ENCODE assay signal across 1 cellular context in the genomic region with DNA sequence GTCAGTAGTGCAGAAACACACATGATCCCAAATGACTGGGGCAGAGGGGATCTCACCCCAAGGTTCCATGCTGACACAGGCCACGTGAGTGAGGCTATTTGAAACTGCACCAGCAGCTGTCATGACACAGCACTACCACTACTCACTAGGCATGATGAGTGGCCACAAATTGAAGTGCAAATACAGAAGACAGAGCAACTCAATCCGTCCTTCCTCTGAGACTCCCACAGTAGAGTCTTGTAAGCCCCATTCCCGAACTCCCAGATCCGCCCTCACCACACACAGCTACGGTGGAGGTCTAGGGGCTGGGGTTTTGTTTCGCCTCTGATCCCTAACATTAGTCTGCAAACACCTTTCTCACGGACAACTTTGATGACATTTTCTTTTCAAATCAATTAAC.
TF ChIP-seq lines count a peak whose summit lies in the region.

No MANE protein-coding gene starts in this region.

TF ChIP-seq in K562, 482 proteins besides CTCF, POLR2A, EP300 and RAD21 (continued from another document and continues in another):
- TF ChIP-seq, protein P1, sequence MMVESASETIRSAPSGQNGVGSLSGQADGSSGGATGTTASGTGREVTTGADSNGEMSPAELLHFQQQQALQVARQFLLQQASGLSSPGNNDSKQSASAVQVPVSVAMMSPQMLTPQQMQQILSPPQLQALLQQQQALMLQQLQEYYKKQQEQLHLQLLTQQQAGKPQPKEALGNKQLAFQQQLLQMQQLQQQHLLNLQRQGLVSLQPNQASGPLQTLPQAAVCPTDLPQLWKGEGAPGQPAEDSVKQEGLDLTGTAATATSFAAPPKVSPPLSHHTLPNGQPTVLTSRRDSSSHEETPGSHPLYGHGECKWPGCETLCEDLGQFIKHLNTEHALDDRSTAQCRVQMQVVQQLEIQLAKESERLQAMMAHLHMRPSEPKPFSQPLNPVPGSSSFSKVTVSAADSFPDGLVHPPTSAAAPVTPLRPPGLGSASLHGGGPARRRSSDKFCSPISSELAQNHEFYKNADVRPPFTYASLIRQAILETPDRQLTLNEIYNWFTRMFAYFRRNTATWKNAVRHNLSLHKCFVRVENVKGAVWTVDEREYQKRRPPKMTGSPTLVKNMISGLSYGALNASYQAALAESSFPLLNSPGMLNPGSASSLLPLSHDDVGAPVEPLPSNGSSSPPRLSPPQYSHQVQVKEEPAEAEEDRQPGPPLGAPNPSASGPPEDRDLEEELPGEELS (CRISPR knock-in tag; IDR thresholded peaks at IDR 0.05; ENCODE audit: borderline replicate concordance) = no peak
- TF ChIP-seq HCFC1 (IDR thresholded peaks at IDR 0.05; ENCODE audit: low read depth, low read length) (no peak), TCF7 (IDR thresholded peaks at IDR 0.05; ENCODE audit: borderline replicate concordance) (no peak), ZNF24 (IDR thresholded peaks at IDR 0.05) (no peak), PTBP1 (IDR thresholded peaks at IDR 0.05; ENCODE audit: low read depth, low read length) (no peak), SMAD4 (CRISPR knock-in tag; conservative IDR thresholded peaks at IDR 0.05) (no peak; the same call in 1 of the 2 replicates), OTX1 (CRISPR knock-in tag; IDR thresholded peaks at IDR 0.05) (no peak), SMARCE1 (IDR thresholded peaks at IDR 0.05) (peak; percentile 79; the same call in 1 of the 2 replicates), RBM34 (IDR thresholded peaks at IDR 0.05; ENCODE audit: borderline replicate concordance, insufficient read depth, low read length) (no peak), PTRF (tag; IDR thresholded peaks at IDR 0.05) (no peak), CBX5 (IDR thresholded peaks at IDR 0.05; ENCODE audit: borderline replicate concordance, low read depth) (0 out of 2 replicates have a peak, but pooled peaks have one; percentile 30), BRD9 (IDR thresholded peaks at IDR 0.05; ENCODE audit: low read depth, partially characterized antibody) (no peak), ZNF707 (CRISPR knock-in tag; conservative IDR thresholded peaks at IDR 0.05) (no peak), ZKSCAN1 (IDR thresholded peaks at IDR 0.05; ENCODE audit: low read depth, low read length) (no peak; the same call in 1 of the 2 replicates), NFYB (IDR thresholded peaks at IDR 0.05; ENCODE audit: extremely low read depth, insufficient read length) (no peak), ZNF263 (CRISPR knock-in tag; IDR thresholded peaks at IDR 0.05; ENCODE audit: borderline replicate concordance) (no peak), ZNF140 (CRISPR knock-in tag; IDR thresholded peaks at IDR 0.05) (no peak), MXI1 (IDR thresholded peaks at IDR 0.05; ENCODE audit: low read depth, low read length) (peak; percentile 99), ZNF778 (CRISPR knock-in tag; IDR thresholded peaks at IDR 0.05) (no peak), PHTF2 (CRISPR knock-in tag; IDR thresholded peaks at IDR 0.05) (no peak), NFE2 (IDR thresholded peaks at IDR 0.05; ENCODE audit: low read depth) (peak; percentile 99), POLR2AphosphoS5 (IDR thresholded peaks at IDR 0.05; ENCODE audit: control insufficient read depth, insufficient read depth, low read depth, low read length) (no peak), ILK (tag; IDR thresholded peaks at IDR 0.05; ENCODE audit: borderline replicate concordance, low read depth) (no peak), ZSCAN29 (IDR thresholded peaks at IDR 0.05) (no peak), NCOR1 (IDR thresholded peaks at IDR 0.05) (peak; percentile 13; the same call in 1 of the 2 replicates), ZNF12 (CRISPR knock-in tag; IDR thresholded peaks at IDR 0.05) (peak; percentile 37; the same call in 1 of the 2 replicates)
- TF ChIP-seq, protein P2, sequence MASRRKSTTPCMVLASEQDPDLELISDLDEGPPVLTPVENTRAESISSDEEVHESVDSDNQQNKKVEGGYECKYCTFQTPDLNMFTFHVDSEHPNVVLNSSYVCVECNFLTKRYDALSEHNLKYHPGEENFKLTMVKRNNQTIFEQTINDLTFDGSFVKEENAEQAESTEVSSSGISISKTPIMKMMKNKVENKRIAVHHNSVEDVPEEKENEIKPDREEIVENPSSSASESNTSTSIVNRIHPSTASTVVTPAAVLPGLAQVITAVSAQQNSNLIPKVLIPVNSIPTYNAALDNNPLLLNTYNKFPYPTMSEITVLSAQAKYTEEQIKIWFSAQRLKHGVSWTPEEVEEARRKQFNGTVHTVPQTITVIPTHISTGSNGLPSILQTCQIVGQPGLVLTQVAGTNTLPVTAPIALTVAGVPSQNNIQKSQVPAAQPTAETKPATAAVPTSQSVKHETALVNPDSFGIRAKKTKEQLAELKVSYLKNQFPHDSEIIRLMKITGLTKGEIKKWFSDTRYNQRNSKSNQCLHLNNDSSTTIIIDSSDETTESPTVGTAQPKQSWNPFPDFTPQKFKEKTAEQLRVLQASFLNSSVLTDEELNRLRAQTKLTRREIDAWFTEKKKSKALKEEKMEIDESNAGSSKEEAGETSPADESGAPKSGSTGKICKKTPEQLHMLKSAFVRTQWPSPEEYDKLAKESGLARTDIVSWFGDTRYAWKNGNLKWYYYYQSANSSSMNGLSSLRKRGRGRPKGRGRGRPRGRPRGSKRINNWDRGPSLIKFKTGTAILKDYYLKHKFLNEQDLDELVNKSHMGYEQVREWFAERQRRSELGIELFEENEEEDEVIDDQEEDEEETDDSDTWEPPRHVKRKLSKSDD (conservative IDR thresholded peaks at IDR 0.05; ENCODE audit: low read length) = no peak
- TF ChIP-seq, protein P3, sequence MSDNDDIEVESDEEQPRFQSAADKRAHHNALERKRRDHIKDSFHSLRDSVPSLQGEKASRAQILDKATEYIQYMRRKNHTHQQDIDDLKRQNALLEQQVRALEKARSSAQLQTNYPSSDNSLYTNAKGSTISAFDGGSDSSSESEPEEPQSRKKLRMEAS (CRISPR knock-in tag; IDR thresholded peaks at IDR 0.05) = peak; percentile 94
- TF ChIP-seq, protein P4, sequence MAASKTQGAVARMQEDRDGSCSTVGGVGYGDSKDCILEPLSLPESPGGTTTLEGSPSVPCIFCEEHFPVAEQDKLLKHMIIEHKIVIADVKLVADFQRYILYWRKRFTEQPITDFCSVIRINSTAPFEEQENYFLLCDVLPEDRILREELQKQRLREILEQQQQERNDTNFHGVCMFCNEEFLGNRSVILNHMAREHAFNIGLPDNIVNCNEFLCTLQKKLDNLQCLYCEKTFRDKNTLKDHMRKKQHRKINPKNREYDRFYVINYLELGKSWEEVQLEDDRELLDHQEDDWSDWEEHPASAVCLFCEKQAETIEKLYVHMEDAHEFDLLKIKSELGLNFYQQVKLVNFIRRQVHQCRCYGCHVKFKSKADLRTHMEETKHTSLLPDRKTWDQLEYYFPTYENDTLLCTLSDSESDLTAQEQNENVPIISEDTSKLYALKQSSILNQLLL (CRISPR knock-in tag; IDR thresholded peaks at IDR 0.05; ENCODE audit: borderline replicate concordance) = no peak
- TF ChIP-seq, protein P5, sequence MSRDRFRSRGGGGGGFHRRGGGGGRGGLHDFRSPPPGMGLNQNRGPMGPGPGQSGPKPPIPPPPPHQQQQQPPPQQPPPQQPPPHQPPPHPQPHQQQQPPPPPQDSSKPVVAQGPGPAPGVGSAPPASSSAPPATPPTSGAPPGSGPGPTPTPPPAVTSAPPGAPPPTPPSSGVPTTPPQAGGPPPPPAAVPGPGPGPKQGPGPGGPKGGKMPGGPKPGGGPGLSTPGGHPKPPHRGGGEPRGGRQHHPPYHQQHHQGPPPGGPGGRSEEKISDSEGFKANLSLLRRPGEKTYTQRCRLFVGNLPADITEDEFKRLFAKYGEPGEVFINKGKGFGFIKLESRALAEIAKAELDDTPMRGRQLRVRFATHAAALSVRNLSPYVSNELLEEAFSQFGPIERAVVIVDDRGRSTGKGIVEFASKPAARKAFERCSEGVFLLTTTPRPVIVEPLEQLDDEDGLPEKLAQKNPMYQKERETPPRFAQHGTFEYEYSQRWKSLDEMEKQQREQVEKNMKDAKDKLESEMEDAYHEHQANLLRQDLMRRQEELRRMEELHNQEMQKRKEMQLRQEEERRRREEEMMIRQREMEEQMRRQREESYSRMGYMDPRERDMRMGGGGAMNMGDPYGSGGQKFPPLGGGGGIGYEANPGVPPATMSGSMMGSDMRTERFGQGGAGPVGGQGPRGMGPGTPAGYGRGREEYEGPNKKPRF (IDR thresholded peaks at IDR 0.05; ENCODE audit: low read depth, low read length) = no peak
- TF ChIP-seq, protein P6, sequence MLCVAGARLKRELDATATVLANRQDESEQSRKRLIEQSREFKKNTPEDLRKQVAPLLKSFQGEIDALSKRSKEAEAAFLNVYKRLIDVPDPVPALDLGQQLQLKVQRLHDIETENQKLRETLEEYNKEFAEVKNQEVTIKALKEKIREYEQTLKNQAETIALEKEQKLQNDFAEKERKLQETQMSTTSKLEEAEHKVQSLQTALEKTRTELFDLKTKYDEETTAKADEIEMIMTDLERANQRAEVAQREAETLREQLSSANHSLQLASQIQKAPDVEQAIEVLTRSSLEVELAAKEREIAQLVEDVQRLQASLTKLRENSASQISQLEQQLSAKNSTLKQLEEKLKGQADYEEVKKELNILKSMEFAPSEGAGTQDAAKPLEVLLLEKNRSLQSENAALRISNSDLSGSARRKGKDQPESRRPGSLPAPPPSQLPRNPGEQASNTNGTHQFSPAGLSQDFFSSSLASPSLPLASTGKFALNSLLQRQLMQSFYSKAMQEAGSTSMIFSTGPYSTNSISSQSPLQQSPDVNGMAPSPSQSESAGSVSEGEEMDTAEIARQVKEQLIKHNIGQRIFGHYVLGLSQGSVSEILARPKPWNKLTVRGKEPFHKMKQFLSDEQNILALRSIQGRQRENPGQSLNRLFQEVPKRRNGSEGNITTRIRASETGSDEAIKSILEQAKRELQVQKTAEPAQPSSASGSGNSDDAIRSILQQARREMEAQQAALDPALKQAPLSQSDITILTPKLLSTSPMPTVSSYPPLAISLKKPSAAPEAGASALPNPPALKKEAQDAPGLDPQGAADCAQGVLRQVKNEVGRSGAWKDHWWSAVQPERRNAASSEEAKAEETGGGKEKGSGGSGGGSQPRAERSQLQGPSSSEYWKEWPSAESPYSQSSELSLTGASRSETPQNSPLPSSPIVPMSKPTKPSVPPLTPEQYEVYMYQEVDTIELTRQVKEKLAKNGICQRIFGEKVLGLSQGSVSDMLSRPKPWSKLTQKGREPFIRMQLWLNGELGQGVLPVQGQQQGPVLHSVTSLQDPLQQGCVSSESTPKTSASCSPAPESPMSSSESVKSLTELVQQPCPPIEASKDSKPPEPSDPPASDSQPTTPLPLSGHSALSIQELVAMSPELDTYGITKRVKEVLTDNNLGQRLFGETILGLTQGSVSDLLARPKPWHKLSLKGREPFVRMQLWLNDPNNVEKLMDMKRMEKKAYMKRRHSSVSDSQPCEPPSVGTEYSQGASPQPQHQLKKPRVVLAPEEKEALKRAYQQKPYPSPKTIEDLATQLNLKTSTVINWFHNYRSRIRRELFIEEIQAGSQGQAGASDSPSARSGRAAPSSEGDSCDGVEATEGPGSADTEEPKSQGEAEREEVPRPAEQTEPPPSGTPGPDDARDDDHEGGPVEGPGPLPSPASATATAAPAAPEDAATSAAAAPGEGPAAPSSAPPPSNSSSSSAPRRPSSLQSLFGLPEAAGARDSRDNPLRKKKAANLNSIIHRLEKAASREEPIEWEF (CRISPR knock-in tag; IDR thresholded peaks at IDR 0.05) = no peak
- TF ChIP-seq, protein P7, sequence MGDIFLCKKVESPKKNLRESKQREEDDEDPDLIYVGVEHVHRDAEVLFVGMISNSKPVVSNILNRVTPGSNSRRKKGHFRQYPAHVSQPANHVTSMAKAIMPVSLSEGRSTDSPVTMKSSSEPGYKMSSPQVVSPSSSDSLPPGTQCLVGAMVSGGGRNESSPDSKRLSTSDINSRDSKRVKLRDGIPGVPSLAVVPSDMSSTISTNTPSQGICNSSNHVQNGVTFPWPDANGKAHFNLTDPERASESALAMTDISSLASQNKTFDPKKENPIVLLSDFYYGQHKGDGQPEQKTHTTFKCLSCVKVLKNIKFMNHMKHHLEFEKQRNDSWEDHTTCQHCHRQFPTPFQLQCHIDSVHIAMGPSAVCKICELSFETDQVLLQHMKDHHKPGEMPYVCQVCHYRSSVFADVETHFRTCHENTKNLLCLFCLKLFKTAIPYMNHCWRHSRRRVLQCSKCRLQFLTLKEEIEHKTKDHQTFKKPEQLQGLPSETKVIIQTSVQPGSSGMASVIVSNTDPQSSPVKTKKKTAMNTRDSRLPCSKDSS (IDR thresholded peaks at IDR 0.05; ENCODE audit: low read depth, partially characterized antibody) = no peak
- TF ChIP-seq, protein P8, sequence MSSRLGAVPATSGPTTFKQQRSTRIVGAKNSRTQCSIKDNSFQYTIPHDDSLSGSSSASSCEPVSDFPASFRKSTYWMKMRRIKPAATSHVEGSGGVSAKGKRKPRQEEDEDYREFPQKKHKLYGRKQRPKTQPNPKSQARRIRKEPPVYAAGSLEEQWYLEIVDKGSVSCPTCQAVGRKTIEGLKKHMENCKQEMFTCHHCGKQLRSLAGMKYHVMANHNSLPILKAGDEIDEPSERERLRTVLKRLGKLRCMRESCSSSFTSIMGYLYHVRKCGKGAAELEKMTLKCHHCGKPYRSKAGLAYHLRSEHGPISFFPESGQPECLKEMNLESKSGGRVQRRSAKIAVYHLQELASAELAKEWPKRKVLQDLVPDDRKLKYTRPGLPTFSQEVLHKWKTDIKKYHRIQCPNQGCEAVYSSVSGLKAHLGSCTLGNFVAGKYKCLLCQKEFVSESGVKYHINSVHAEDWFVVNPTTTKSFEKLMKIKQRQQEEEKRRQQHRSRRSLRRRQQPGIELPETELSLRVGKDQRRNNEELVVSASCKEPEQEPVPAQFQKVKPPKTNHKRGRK (tag; IDR thresholded peaks at IDR 0.05) = no peak
- TF ChIP-seq, protein P9, sequence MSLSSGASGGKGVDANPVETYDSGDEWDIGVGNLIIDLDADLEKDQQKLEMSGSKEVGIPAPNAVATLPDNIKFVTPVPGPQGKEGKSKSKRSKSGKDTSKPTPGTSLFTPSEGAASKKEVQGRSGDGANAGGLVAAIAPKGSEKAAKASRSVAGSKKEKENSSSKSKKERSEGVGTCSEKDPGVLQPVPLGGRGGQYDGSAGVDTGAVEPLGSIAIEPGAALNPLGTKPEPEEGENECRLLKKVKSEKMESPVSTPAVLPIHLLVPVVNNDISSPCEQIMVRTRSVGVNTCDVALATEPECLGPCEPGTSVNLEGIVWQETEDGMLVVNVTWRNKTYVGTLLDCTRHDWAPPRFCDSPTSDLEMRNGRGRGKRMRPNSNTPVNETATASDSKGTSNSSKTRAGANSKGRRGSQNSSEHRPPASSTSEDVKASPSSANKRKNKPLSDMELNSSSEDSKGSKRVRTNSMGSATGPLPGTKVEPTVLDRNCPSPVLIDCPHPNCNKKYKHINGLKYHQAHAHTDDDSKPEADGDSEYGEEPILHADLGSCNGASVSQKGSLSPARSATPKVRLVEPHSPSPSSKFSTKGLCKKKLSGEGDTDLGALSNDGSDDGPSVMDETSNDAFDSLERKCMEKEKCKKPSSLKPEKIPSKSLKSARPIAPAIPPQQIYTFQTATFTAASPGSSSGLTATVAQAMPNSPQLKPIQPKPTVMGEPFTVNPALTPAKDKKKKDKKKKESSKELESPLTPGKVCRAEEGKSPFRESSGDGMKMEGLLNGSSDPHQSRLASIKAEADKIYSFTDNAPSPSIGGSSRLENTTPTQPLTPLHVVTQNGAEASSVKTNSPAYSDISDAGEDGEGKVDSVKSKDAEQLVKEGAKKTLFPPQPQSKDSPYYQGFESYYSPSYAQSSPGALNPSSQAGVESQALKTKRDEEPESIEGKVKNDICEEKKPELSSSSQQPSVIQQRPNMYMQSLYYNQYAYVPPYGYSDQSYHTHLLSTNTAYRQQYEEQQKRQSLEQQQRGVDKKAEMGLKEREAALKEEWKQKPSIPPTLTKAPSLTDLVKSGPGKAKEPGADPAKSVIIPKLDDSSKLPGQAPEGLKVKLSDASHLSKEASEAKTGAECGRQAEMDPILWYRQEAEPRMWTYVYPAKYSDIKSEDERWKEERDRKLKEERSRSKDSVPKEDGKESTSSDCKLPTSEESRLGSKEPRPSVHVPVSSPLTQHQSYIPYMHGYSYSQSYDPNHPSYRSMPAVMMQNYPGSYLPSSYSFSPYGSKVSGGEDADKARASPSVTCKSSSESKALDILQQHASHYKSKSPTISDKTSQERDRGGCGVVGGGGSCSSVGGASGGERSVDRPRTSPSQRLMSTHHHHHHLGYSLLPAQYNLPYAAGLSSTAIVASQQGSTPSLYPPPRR (CRISPR knock-in tag; IDR thresholded peaks at IDR 0.05; ENCODE audit: borderline replicate concordance) = no peak
